Comparison of ENCODE assay signal across 8 cellular contexts in genomic region chr3:124565013-124565412, GRCh38.
A peak's percentile ranks its signal among the peaks of the same experiment; 100 is the strongest.
DNase-seq lines count a peak whose midpoint lies in the region; ATAC-seq, FAIRE-seq and TF ChIP-seq lines count a peak whose summit lies in the region.

No MANE protein-coding gene starts in this region.

- H3K36me3 Mint-ChIP-seq in central memory CD8-positive, alpha-beta T cell (ENCODE audit: insufficient read depth): no peaks in the 10 kb centered on the region

- no peak overlapping the region for H3K27ac Mint-ChIP-seq in central memory CD8-positive, alpha-beta T cell (ENCODE audit: low read depth)

- no peak for ATAC-seq in central memory CD8-positive, alpha-beta T cell (replicated peaks; ENCODE audit: extremely low read depth, poor library complexity, severe bottlenecking)
- no peak for ATAC-seq in HG02970 (IDR thresholded peaks at IDR 0.05; ENCODE audit: low FRiP score, unreplicated experiment)

- TF ChIP-seq CTCF in GM12874 (IDR thresholded peaks at IDR 0.05; ENCODE audit: insufficient read depth, low read depth, low read length): peak; percentile 76
- peak; percentile 77 for TF ChIP-seq CTCF in WI38 (IDR thresholded peaks at IDR 0.05; ENCODE audit: low read depth, low read length)

- H3K9me3 Mint-ChIP-seq in central memory CD8-positive, alpha-beta T cell: no peaks in the 10 kb centered on the region

- peak; percentile 72 for DNase-seq in NCI-H2107 (lab: John Stamatoyannopoulos, UW)
- peak; percentile 24 to 30 for DNase-seq in central memory CD8-positive, alpha-beta T cell (ENCODE audit: low spot score in 2 of 2)
- DNase-seq in stimulated activated CD4-positive, alpha-beta T cell treated with anti-CD3 and anti-CD28 coated beads, Interleukin-2, amount 100 ng/mL, for 48 hours: peak; percentile 46 to 57

- no peaks in the 10 kb centered on the region for H3K4me1 Mint-ChIP-seq in central memory CD8-positive, alpha-beta T cell

- no peaks in the 10 kb centered on the region for H3K27me3 ChIP-seq in layer of hippocampus (ENCODE audit: control insufficient read depth, insufficient read depth, low read length)

- FAIRE-seq in A204.1 (lab: Jason Lieb, UNC): peak; percentile 43

- H3K27me3 Mint-ChIP-seq in central memory CD8-positive, alpha-beta T cell: peaks cover 30% of the 10 kb centered on the region

- H3K27ac ChIP-seq in layer of hippocampus (ENCODE audit: low read depth, low read length): peak overlapping the region; percentile 0

- H3K4me3 ChIP-seq in WI38 (ENCODE audit: low read depth, low read length): no peak overlapping the region

- H3K4me3 Mint-ChIP-seq in central memory CD8-positive, alpha-beta T cell: no peak overlapping the region
